16 cellular contexts compared by ENCODE assay signal in genomic region chr1:185300152-185300551, GRCh38. TPM values are rescaled to one million over a fixed set of nuclear protein-coding genes. Genes with fewer than 3 reads are reported as not detected.
A peak's percentile ranks its signal among the peaks of the same experiment; 100 is the strongest.
DNase-seq lines count a peak whose midpoint lies in the region; ATAC-seq, FAIRE-seq and TF ChIP-seq lines count a peak whose summit lies in the region.
"Had no signal": no experiment of that assay in that cellular context is flagged by ENCODE, and none has a peak within 500 bp of the region (broad histone marks: within the 10 kb centered on the region; RNA-seq: fewer than 3 reads in every experiment).

No MANE protein-coding gene starts in this region.

- no peak overlapping the region for H3K9ac ChIP-seq in K562 (ENCODE audit: insufficient read depth in 1 of 2, low read depth in 2 of 2, low read length in 2 of 2)
- H3K9ac ChIP-seq: BLaER1 treated with 17β-estradiol and CSF1 and Interleukin-3, amounts not matched to agents 10 nM and 100 nM had no signal

- H3K4me3 ChIP-seq in K562 = no peak overlapping the region
- H3K4me3 ChIP-seq: BLaER1 treated with 17β-estradiol and CSF1 and Interleukin-3, amounts not matched to agents 10 nM and 100 nM had no signal

- in situ Hi-C loops in K562 (cut with MboI) = no loop called here

- FAIRE-seq in K562 (lab: Jason Lieb, UNC) = no peak
- FAIRE-seq: A204.1 had no signal

- H3K27ac ChIP-seq in K562 (ENCODE audit: extremely low read depth, low read depth, low read length) = no peak overlapping the region
- H3K27ac ChIP-seq: BLaER1 treated with 17β-estradiol and CSF1 and Interleukin-3, amounts not matched to agents 10 nM and 100 nM had no signal

- POLR2A ChIA-PET in K562 (lab: Yijun Ruan, JAX) = interaction anchor here (1.4 to 2.1 kb wide), 2 partner anchors 14 to 15 kb away, joined by 4 to 11 read pairs; no protein-coding TSS in a partner anchor

- peaks cover 28% of the 10 kb centered on the region for H3K4me1 Mint-ChIP-seq in stimulated activated effector memory CD8-positive, alpha-beta T cell treated with anti-CD3 and anti-CD28 coated beads, Interleukin-12 subunit alpha, Interleukin-12 subunit beta, amount 100 ng/mL, for 72 hours

- no peak overlapping the region for H3K4me2 ChIP-seq in K562 (ENCODE audit: insufficient read depth, low read length)
- H3K4me2 ChIP-seq: BLaER1 treated with 17β-estradiol and CSF1 and Interleukin-3, amounts not matched to agents 10 nM and 100 nM had no signal

- CTCF ChIA-PET in K562 (lab: Yijun Ruan, JAX; ENCODE audit: low intra/inter-chr PET ratio) = no interaction called here

- no peak for TF ChIP-seq POLR2A in K562 (conservative IDR thresholded peaks at IDR 0.05)

- H3K9me3 ChIP-seq in K562 (replicated peaks; ENCODE audit: control insufficient read depth, insufficient read depth, low read depth, low read length) = no peaks in the 10 kb centered on the region
- H3K9me3 ChIP-seq: BLaER1 treated with 17β-estradiol and CSF1 and Interleukin-3, amounts not matched to agents 10 nM and 100 nM had no signal

- no peak for TF ChIP-seq CTCF in K562 (IDR thresholded peaks at IDR 0.05 in 2 of 3, conservative IDR thresholded peaks at IDR 0.05 in 1 of 3; ENCODE audit: insufficient read depth in 2 of 3, low read depth in 1 of 3, low read length in 3 of 3)

- ATAC-seq in K562 = no peak
- ATAC-seq in stimulated activated effector memory CD8-positive, alpha-beta T cell treated with anti-CD3 and anti-CD28 coated beads, Interleukin-12 subunit alpha, Interleukin-12 subunit beta, amount 100 ng/mL, for 72 hours = no peak

- 92% methylated on average over 6 of the region's 6 CpGs for WGBS in K562 (ENCODE audit: insufficient coverage, low coverage, missing lambda C conversion rate)

- no peak for TF ChIP-seq EP300 in K562 (IDR thresholded peaks at IDR 0.05; ENCODE audit: low read length)

- no peak overlapping the region for H2AFZ ChIP-seq in K562 (ENCODE audit: low read depth, low read length)

- DNase-seq in NCI-H82 (lab: John Stamatoyannopoulos, UW) = peak; percentile 30
- no peak for DNase-seq in NCI-H82 treated with DMSO at 0.1 percent for 48 hours (lab: John Stamatoyannopoulos, UW; ENCODE audit: unreplicated experiment)
- peak; percentile 32 for DNase-seq in LHCN-M2 (ENCODE audit: low read depth)
- DNase-seq in K562 (ENCODE audit: extremely low read depth in 1 of 4, low spot score in 3 of 4) = no peak
- DNase-seq in stimulated activated effector memory CD8-positive, alpha-beta T cell treated with anti-CD3 and anti-CD28 coated beads, Interleukin-12 subunit alpha, Interleukin-12 subunit beta, amount 100 ng/mL, for 72 hours (ENCODE audit: low spot score in 2 of 2) = no peak
- DNase-seq in stimulated activated CD8-positive, alpha-beta memory T cell treated with anti-CD3 and anti-CD28 coated beads, Interleukin-4, amount 100 ng/mL, for 48 hours = no peak
- no peak for DNase-seq in germinal center (ENCODE audit: low spot score)
- DNase-seq: CD8-positive, alpha-beta memory T cell; HFFc6; Kasumi-1; NCI-H187 treated with DMSO at 0.1 percent for 48 hours; NCI-H510A treated with DMSO at 0.1 percent for 48 hours; RPMI8226; SIG-M5 had no signal

- intact Hi-C loops in K562 (cut with micrococcal nuclease) = no loop called here

- no peaks in the 10 kb centered on the region for H3K27me3 ChIP-seq in K562 (ENCODE audit: control insufficient read depth in 2 of 2, insufficient read depth in 2 of 2, low read length in 2 of 2)
- H3K27me3 ChIP-seq: BLaER1 treated with 17β-estradiol and CSF1 and Interleukin-3, amounts not matched to agents 10 nM and 100 nM had no signal

- peaks cover 100% of the 10 kb centered on the region for H3K36me3 Mint-ChIP-seq in stimulated activated effector memory CD8-positive, alpha-beta T cell treated with anti-CD3 and anti-CD28 coated beads, Interleukin-12 subunit alpha, Interleukin-12 subunit beta, amount 100 ng/mL, for 72 hours

- BruUV-seq in K562 (replicated peaks; lab: Mats Ljungman, UMichigan) = no TSS peak

- no peaks in the 10 kb centered on the region for H3K79me2 ChIP-seq in K562 (ENCODE audit: control insufficient read depth, insufficient read depth, low read length)

- peak overlapping the region; percentile 54 for H3K27ac Mint-ChIP-seq in stimulated activated effector memory CD8-positive, alpha-beta T cell treated with anti-CD3 and anti-CD28 coated beads, Interleukin-12 subunit alpha, Interleukin-12 subunit beta, amount 100 ng/mL, for 72 hours
- H3K27ac Mint-ChIP-seq: HFFc6 had no signal

- H3K36me3 ChIP-seq in K562 (ENCODE audit: control insufficient read depth, insufficient read depth, low read length) = peaks cover 100% of the 10 kb centered on the region

- TF ChIP-seq RAD21 in K562 (CRISPR knock-in tag; conservative IDR thresholded peaks at IDR 0.05 in 1 of 2, IDR thresholded peaks at IDR 0.05 in 1 of 2) = no peak

- no peaks in the 10 kb centered on the region for H3K9me3 Mint-ChIP-seq in stimulated activated effector memory CD8-positive, alpha-beta T cell treated with anti-CD3 and anti-CD28 coated beads, Interleukin-12 subunit alpha, Interleukin-12 subunit beta, amount 100 ng/mL, for 72 hours
- H3K9me3 Mint-ChIP-seq: CD8-positive, alpha-beta memory T cell; HFFc6 had no signal

- H3K9me1 ChIP-seq in K562 (ENCODE audit: control insufficient read depth, insufficient read depth, low read length) = no peaks in the 10 kb centered on the region

- H3K4me3 Mint-ChIP-seq in stimulated activated effector memory CD8-positive, alpha-beta T cell treated with anti-CD3 and anti-CD28 coated beads, Interleukin-12 subunit alpha, Interleukin-12 subunit beta, amount 100 ng/mL, for 72 hours = no peak overlapping the region
- H3K4me3 Mint-ChIP-seq: CD8-positive, alpha-beta memory T cell; HFFc6 had no signal

- no peaks in the 10 kb centered on the region for H4K20me1 ChIP-seq in K562 (replicated peaks; ENCODE audit: control insufficient read depth, insufficient read depth, low read length)

- H3K4me1 ChIP-seq in K562 (replicated peaks in 1 of 2; ENCODE audit: control insufficient read depth in 2 of 2, insufficient read depth in 2 of 2, low read length in 2 of 2) = no peaks in the 10 kb centered on the region

TF ChIP-seq in K562, 482 proteins besides CTCF, POLR2A, EP300 and RAD21:
- TF ChIP-seq NFIC (IDR thresholded peaks at IDR 0.05) = peak; percentile 98
- peak; percentile 83 for TF ChIP-seq NFIX (CRISPR knock-in tag; IDR thresholded peaks at IDR 0.05; ENCODE audit: low read depth)
- no peak for TF ChIP-seq GTF2E2 (tag; IDR thresholded peaks at IDR 0.05)

RNA-seq across cellular contexts. Expression of gene IVNS1ABP, which starts 16.9 kb away (rescaled TPM):
- total RNA-seq in LHCN-M2 (2014; rRNA removed) = 73.6 and 85.0 TPM in 2 replicates
- 25.0 TPM for polyA plus RNA-seq in LHCN-M2 (2012)
- total RNA-seq in K562 (2011; cell fraction: chromatin; rRNA removed; ENCODE audit: low replicate concordance) = 173 and 433 TPM in 2 replicates
- total RNA-seq in K562 (2011; cell fraction: nucleolus; rRNA removed) = 69.9 and 88.0 TPM in 2 replicates
- 156 and 175 TPM in 2 replicates for total RNA-seq in K562 (2011; cell fraction: nucleoplasm; rRNA removed)
- 50.1 and 55.0 TPM in 2 replicates for total RNA-seq in K562 (2014; rRNA removed)
- 98.4 and 106 TPM in 2 replicates for total RNA-seq in K562 (2014; rRNA removed; fragmentation: Illumina TruSeq; extraction: Trizol)
- 77.7 and 79.5 TPM in 2 replicates for total RNA-seq in K562 (2015; rRNA removed; fragmentation: Illumina TruSeq; extraction: Trizol)
- 83.1 and 83.2 TPM in 2 replicates for total RNA-seq in K562 (2021)
- polyA plus RNA-seq in K562 (2011; rRNA removed) = 126 and 128 TPM in 2 replicates
- 19.6 and 49.4 TPM in 2 replicates for polyA plus RNA-seq in K562 (2011; cell fraction: cytosol; rRNA removed)
- polyA plus RNA-seq in K562 (2011; cell fraction: nucleus; rRNA removed) = 310 and 362 TPM in 2 replicates
- 30.0 and 50.2 TPM in 2 replicates for polyA plus RNA-seq in K562 (2012)
- 62.7 and 68.0 TPM in 2 replicates for polyA plus RNA-seq in K562 (2014; fragmentation: Illumina TruSeq; extraction: Trizol)
- 10 to 100 TPM; 30.6 to 77.7 TPM for polyA plus RNA-seq in K562 (2014; fragmentation: Nextera tagmentation; extraction: Ambion mirVana)
- 57.4 and 61.2 TPM in 2 replicates for polyA plus RNA-seq in K562 (2014; rRNA removed)
- polyA minus RNA-seq in K562 (2011; rRNA and poly(A)+ RNA removed) = 163 and 190 TPM in 2 replicates
- 32.6 and 42.3 TPM in 2 replicates for polyA minus RNA-seq in K562 (2011; cell fraction: cytosol; rRNA and poly(A)+ RNA removed)
- 289 and 483 TPM in 2 replicates for polyA minus RNA-seq in K562 (2011; cell fraction: nucleus; rRNA and poly(A)+ RNA removed)

Comparison
In these comparisons a context has a peak if more than half of its experiments do, and no peak if none do; other contexts are left out.
1. DNase-seq: peak in NCI-H82 (single experiment) and LHCN-M2 (single experiment); none in NCI-H82 treated with DMSO at 0.1 percent for 48 hours (single experiment), K562 (0 of 4), stimulated activated effector memory CD8-positive, alpha-beta T cell treated with anti-CD3 and anti-CD28 coated beads, Interleukin-12 subunit alpha, Interleukin-12 subunit beta, amount 100 ng/mL, for 72 hours (0 of 2), stimulated activated CD8-positive, alpha-beta memory T cell treated with anti-CD3 and anti-CD28 coated beads, Interleukin-4, amount 100 ng/mL, for 48 hours (single experiment) and germinal center (single experiment).